8 cellular contexts compared by ENCODE assay signal in the genomic region with DNA sequence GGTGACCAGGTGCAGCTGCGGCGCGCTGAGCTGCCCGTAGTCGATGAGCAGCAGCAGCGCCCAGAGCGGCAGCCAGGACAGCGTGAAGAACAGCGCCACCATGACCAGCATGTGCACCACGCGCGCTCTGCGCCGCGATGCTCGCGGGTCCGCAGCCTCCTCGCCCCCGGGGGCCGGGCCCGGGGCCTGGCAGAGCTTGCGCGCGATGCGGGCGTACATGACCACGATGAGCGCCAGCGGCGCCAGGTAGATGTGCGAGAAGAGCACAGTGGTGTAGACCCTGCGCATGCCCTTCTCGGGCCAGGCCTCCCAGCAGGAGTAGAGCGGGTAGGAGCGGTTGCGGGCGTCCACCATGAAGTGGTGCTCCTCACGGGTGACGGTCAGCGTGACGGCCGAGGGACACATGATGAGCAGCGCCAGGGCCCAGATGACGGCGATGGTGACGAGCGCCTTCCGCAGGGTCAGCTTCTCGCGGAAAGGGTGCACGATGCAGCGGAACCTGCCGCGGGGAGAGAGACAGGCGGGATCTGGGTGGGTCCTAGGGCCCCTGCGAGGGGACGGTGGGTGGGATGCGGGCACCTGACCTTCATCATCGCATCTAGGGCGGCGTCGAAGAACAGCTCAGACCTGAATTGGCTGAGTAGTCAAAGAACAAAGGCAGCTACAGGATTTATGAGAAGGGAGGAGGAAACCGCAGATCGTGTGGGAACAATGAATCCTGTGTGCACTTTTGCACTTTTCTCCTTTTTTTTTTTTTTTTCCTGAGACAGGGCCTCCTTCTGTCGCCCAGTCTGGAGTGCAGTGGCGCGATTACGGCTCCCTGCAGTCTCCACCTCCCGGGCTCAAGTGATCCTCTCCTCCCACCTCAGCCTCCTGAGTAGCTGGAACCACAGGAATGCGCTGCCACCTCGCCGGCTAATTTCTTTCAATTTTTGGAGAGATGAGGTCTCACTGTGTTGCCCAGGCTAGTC. TPM values are rescaled to one million over a fixed set of nuclear protein-coding genes. Genes with fewer than 3 reads are reported as not detected.
DNase-seq lines count a peak whose midpoint lies in the region; ATAC-seq, FAIRE-seq and TF ChIP-seq lines count a peak whose summit lies in the region.

No MANE protein-coding gene starts in this region.

- no peaks in the 10 kb centered on the region for H4K20me1 ChIP-seq in OCI-LY7 (ENCODE audit: insufficient read depth, low read length)

- H3K9me2 ChIP-seq in OCI-LY7 (ENCODE audit: insufficient read depth, low read length), result no peaks in the 10 kb centered on the region

- H3K4me3 ChIP-seq in HAP-1, result no peak overlapping the region
- H3K4me3 ChIP-seq in fibroblast of villous mesenchyme (ENCODE audit: low read depth, low read length), result no peak overlapping the region
- H3K4me3 ChIP-seq in spleen, result peak overlapping the region in 7 of 8 donors; percentile 1 to 52 (median 16)
- no peak overlapping the region for H3K4me3 ChIP-seq in OCI-LY7 (ENCODE audit: low read depth, low read length, poor library complexity, severe bottlenecking)

- H3K27ac ChIP-seq in spleen, result no peak overlapping the region
- H3K27ac ChIP-seq in OCI-LY7 (ENCODE audit: low read depth, low read length, poor library complexity, severe bottlenecking), result no peak overlapping the region

- H3K4me1 ChIP-seq in HAP-1 (peaks cover 13% of the 10 kb centered on the region), spleen (peaks cover 5 to 16% (median 11%) of the 10 kb centered on the region in 6 donors), OCI-LY7 (ENCODE audit: insufficient read depth, low read length, poor library complexity, severe bottlenecking) (no peaks in the 10 kb centered on the region)

- TF ChIP-seq POLR2A in spleen (IDR thresholded peaks at IDR 0.05) (no peak), GM12892 (IDR thresholded peaks at IDR 0.05; ENCODE audit: low read depth, low read length) (no peak)

- DNase-seq in HAP-1 (ENCODE audit: low spot score in 2 of 2), result peak; percentile 64 to 87
- DNase-seq in activated T-cell treated with anti-CD3 and anti-CD28 coated beads, Interleukin-2, amount 50 U/mL, for 1 hour, result peak; percentile 38
- DNase-seq in fibroblast of villous mesenchyme (ENCODE audit: low read depth), result peak; percentile 24
- DNase-seq in spleen, result no peak
- no peak for DNase-seq in SW 1271 (lab: John Stamatoyannopoulos, UW)
- DNase-seq in GM12892 (ENCODE audit: insufficient read length), result no peak
- no peak for DNase-seq in OCI-LY7 (ENCODE audit: low spot score)

- H3K4me2 ChIP-seq in OCI-LY7 (ENCODE audit: low read length), result no peak overlapping the region

- H3K79me2 ChIP-seq in OCI-LY7 (ENCODE audit: insufficient read depth, low read depth, low read length), result no peaks in the 10 kb centered on the region

- intact Hi-C loops in spleen (cut with DNase I; ENCODE audit: low total_unique reads) (no loop called here), OCI-LY7 (cut with micrococcal nuclease; ENCODE audit: unreplicated experiment) (no loop called here)

- in situ Hi-C loops in HAP-1 (cut with MboI; ENCODE audit: low sequenced_read_pairs), result no loop called here

- H3K9me3 ChIP-seq in HAP-1 (no peaks in the 10 kb centered on the region), spleen (peaks cover 0 to 2% (median under 1%) of the 10 kb centered on the region in 8 donors), OCI-LY7 (ENCODE audit: low read length) (no peaks in the 10 kb centered on the region)

- POLR2A ChIA-PET in OCI-LY7 (lab: Charles Lee), result interaction anchor here (0.7 to 1.2 kb wide), 3 partner anchors 37 to 581 kb away, joined by 3 read pairs; no protein-coding TSS in a partner anchor

- no peak for TF ChIP-seq CTCF in fibroblast of villous mesenchyme (IDR thresholded peaks at IDR 0.05; ENCODE audit: insufficient read depth, low read depth, low read length)
- TF ChIP-seq CTCF in spleen (IDR thresholded peaks at IDR 0.05 in 8 of 11, conservative IDR thresholded peaks at IDR 0.05 in 3 of 11), result no peak
- TF ChIP-seq CTCF in OCI-LY7 (conservative IDR thresholded peaks at IDR 0.05; ENCODE audit: low read length), result no peak

- CTCF ChIA-PET in OCI-LY7 (lab: Charles Lee; ENCODE audit: unreplicated experiment), result interaction anchor here (0.6 kb wide), 1 partner anchor 17 kb away, joined by 3 read pairs; no protein-coding TSS in a partner anchor

- H3K27me3 ChIP-seq in HAP-1 (ENCODE audit: low read depth) (no peaks in the 10 kb centered on the region), spleen (replicated peaks in 1 of 7) (peaks cover 0 to 56% (median 28%) of the 10 kb centered on the region in 7 donors)

- no peak for FAIRE-seq in GM12892 (lab: Jason Lieb, UNC)

- no TSS peak for BruUV-seq in OCI-LY7 (replicated peaks; lab: Mats Ljungman, UMichigan)

- H3K36me3 ChIP-seq in HAP-1 (replicated peaks) (no peaks in the 10 kb centered on the region), spleen (no peaks in the 10 kb centered on the region), OCI-LY7 (ENCODE audit: insufficient read depth, low read length) (no peaks in the 10 kb centered on the region)

- no peak overlapping the region for H2AFZ ChIP-seq in OCI-LY7 (ENCODE audit: low read length)

- 7 to 27% (median 12%) methylated on average over 28 to 73 of the region's 73 CpGs for WGBS in spleen, 5 donors

- ATAC-seq in GM18868 (IDR thresholded peaks at IDR 0.05; ENCODE audit: unreplicated experiment), result no peak

RNA-seq across cellular contexts. Expression of a gene that starts 22.4 kb away (rescaled TPM):
- total RNA-seq in fibroblast of villous mesenchyme, result 139 and 219 TPM in 2 replicates
- total RNA-seq in spleen, result 10 to 100 TPM; 54.8 to 83.3 (median 75.5) TPM
- 100 to 1,000 TPM; 120 to 133 (median 121) TPM for polyA plus RNA-seq in spleen
- polyA plus RNA-seq in GM12892 (2012; ENCODE audit: missing spikeins), result 364 TPM
- 215 and 221 TPM in 2 replicates for total RNA-seq in OCI-LY7 (2014; rRNA removed; shearing (Covaris generic))
- 223 and 231 TPM in 2 replicates for total RNA-seq in OCI-LY7 (2022)

RNA-seq across cellular contexts. Expression of a gene that starts 28.2 kb away (rescaled TPM):
- not detected in 2 replicates for total RNA-seq in fibroblast of villous mesenchyme
- under 1 TPM in 5 of 7 donors, not detected in 2; 0.06 to 0.63 (median 0.09) TPM for total RNA-seq in spleen
- under 1 TPM; under 0.01 to 0.15 (median 0.06) TPM for polyA plus RNA-seq in spleen
- polyA plus RNA-seq in GM12892 (2012; ENCODE audit: missing spikeins), result not detected
- not detected in 2 replicates for total RNA-seq in OCI-LY7 (2014; rRNA removed; shearing (Covaris generic))
- not detected in 2 replicates for total RNA-seq in OCI-LY7 (2022)

Comparison
In these comparisons a context has a peak if more than half of its experiments do, and no peak if none do; other contexts are left out.
1. DNase-seq: peak in HAP-1 (2 of 2), activated T-cell treated with anti-CD3 and anti-CD28 coated beads, Interleukin-2, amount 50 U/mL, for 1 hour (single experiment) and fibroblast of villous mesenchyme (single experiment); none in spleen (single experiment), SW 1271 (0 of 2), GM12892 (single experiment) and OCI-LY7 (single experiment).
2. H3K4me3 ChIP-seq: peak in spleen (7 of 8); none in HAP-1 (single experiment), fibroblast of villous mesenchyme (single experiment) and OCI-LY7 (single experiment).